16 cellular contexts compared by ENCODE assay signal in genomic region chr2:30194421-30194820, GRCh38. TPM values are rescaled to one million over a fixed set of nuclear protein-coding genes. Genes with fewer than 3 reads are reported as not detected.
A peak's percentile ranks its signal among the peaks of the same experiment; 100 is the strongest.
DNase-seq lines count a peak whose midpoint lies in the region; ATAC-seq, FAIRE-seq and TF ChIP-seq lines count a peak whose summit lies in the region.
"Had no signal": no experiment of that assay in that cellular context is flagged by ENCODE, and none has a peak within 500 bp of the region (broad histone marks: within the 10 kb centered on the region; RNA-seq: fewer than 3 reads in every experiment).

No MANE protein-coding gene starts in this region.

- no peak for TF ChIP-seq POLR2A in HepG2 (IDR thresholded peaks at IDR 0.05; ENCODE audit: insufficient read depth in 1 of 2, low read depth in 2 of 2, low read length in 2 of 2)
- no peak for TF ChIP-seq POLR2A in right lobe of liver (IDR thresholded peaks at IDR 0.05)
- TF ChIP-seq POLR2A in heart left ventricle (IDR thresholded peaks at IDR 0.05) = no peak

- no peaks in the 10 kb centered on the region for H3K79me1 ChIP-seq in neuronal stem cell (ENCODE audit: low read depth, low read length)

- POLR2A ChIA-PET in HepG2 (lab: Yijun Ruan, JAX) (no interaction called here), OCI-LY7 (lab: Charles Lee) (no interaction called here)

- H3K36me3 ChIP-seq in HepG2 (replicated peaks in 1 of 2; ENCODE audit: control insufficient read depth in 1 of 2, insufficient read depth in 2 of 2, low read length in 2 of 2) = no peaks in the 10 kb centered on the region
- no peaks in the 10 kb centered on the region for H3K36me3 ChIP-seq in right lobe of liver
- no peaks in the 10 kb centered on the region for H3K36me3 ChIP-seq in heart left ventricle
- no peaks in the 10 kb centered on the region for H3K36me3 ChIP-seq in neuronal stem cell (replicated peaks in 1 of 2; ENCODE audit: control insufficient read depth in 2 of 2, insufficient read depth in 2 of 2, low read length in 2 of 2)
- H3K36me3 ChIP-seq in OCI-LY7 (ENCODE audit: insufficient read depth, low read length) = no peaks in the 10 kb centered on the region

- H3K4ac ChIP-seq in neuronal stem cell (ENCODE audit: low read length) = no peak overlapping the region

- H3K27ac ChIP-seq in HepG2 (ENCODE audit: extremely low read length, insufficient read depth, low read length) (no peak overlapping the region), right lobe of liver (no peak overlapping the region), heart left ventricle (no peak overlapping the region), neuronal stem cell (replicated peaks; ENCODE audit: low read length) (peak overlapping the region; percentile 14), OCI-LY7 (ENCODE audit: low read depth, low read length, poor library complexity, severe bottlenecking) (no peak overlapping the region)
- H3K27ac ChIP-seq: HL-60 had no signal

- DNase-seq in HepG2 (ENCODE audit: low spot score) (no peak), right lobe of liver (no peak), heart left ventricle (peak in 2 of 5 donors; percentile 45 to 47), neuronal stem cell (ENCODE audit: low spot score) (no peak), NCI-H1105 treated with DMSO at 0.1 percent for 48 hours (lab: John Stamatoyannopoulos, UW) (no peak), cortex of kidney (lab: John Stamatoyannopoulos, UW) (no peak), OCI-LY7 (ENCODE audit: low spot score) (no peak)
- DNase-seq: C1 segment of cervical spinal cord; CD4-positive, alpha-beta T cell; DMS79 had no signal

- H2AFZ ChIP-seq in HepG2 (ENCODE audit: low read length) = no peak overlapping the region
- no peak overlapping the region for H2AFZ ChIP-seq in neuronal stem cell (ENCODE audit: low read length)
- no peak overlapping the region for H2AFZ ChIP-seq in OCI-LY7 (ENCODE audit: low read length)

- no peak overlapping the region for H3K14ac ChIP-seq in neuronal stem cell (ENCODE audit: low read length)

- no peak overlapping the region for H3K9ac ChIP-seq in HepG2 (ENCODE audit: insufficient read depth, low read depth, low read length)
- no peak overlapping the region for H3K9ac ChIP-seq in neuronal stem cell (ENCODE audit: low read depth, low read length, poor library complexity)

- H2BK15ac ChIP-seq in neuronal stem cell (ENCODE audit: low read length) = no peak overlapping the region

- intact Hi-C loops in HepG2 (cut with micrococcal nuclease; ENCODE audit: unreplicated experiment) = no loop called here
- intact Hi-C loops in right lobe of liver (cut with DNase I) = no loop called here
- intact Hi-C loops in heart left ventricle (cut with DNase I) = no loop called here
- intact Hi-C loops in OCI-LY7 (cut with micrococcal nuclease; ENCODE audit: unreplicated experiment) = no loop called here

- FAIRE-seq in HepG2 (lab: Jason Lieb, UNC) = no peak
- FAIRE-seq: A204.1, GM12878, GM18507, H54 had no signal

- no peak overlapping the region for H2BK12ac ChIP-seq in neuronal stem cell (ENCODE audit: low read length)

- H3K79me2 ChIP-seq in HepG2 (ENCODE audit: insufficient read depth, low read length) (no peaks in the 10 kb centered on the region), OCI-LY7 (ENCODE audit: insufficient read depth, low read depth, low read length) (no peaks in the 10 kb centered on the region)

- no peaks in the 10 kb centered on the region for H3K4me1 ChIP-seq in HepG2 (ENCODE audit: insufficient read depth, low read length)
- H3K4me1 ChIP-seq in right lobe of liver = no peaks in the 10 kb centered on the region
- peaks cover 0 to 9% (median 0%) of the 10 kb centered on the region in 12 donors for H3K4me1 ChIP-seq in heart left ventricle
- peaks cover 8 to 20% of the 10 kb centered on the region in 2 donors for H3K4me1 ChIP-seq in neuronal stem cell (ENCODE audit: control insufficient read depth in 2 of 2, insufficient read depth in 1 of 2, low read depth in 1 of 2, low read length in 2 of 2)
- H3K4me1 ChIP-seq in OCI-LY7 (ENCODE audit: insufficient read depth, low read length, poor library complexity, severe bottlenecking) = no peaks in the 10 kb centered on the region

- H4K20me1 ChIP-seq in HepG2 (ENCODE audit: insufficient read depth, low read length) (no peaks in the 10 kb centered on the region), OCI-LY7 (ENCODE audit: insufficient read depth, low read length) (no peaks in the 10 kb centered on the region)

- H2AK5ac ChIP-seq in neuronal stem cell (ENCODE audit: low read depth, low read length) = peak overlapping the region; percentile 4

- no peak overlapping the region for H4K91ac ChIP-seq in neuronal stem cell (ENCODE audit: low read depth, low read length, poor library complexity)

- H4K8ac ChIP-seq in neuronal stem cell (ENCODE audit: low read depth, low read length) = no peak overlapping the region

- H3K18ac ChIP-seq in neuronal stem cell (ENCODE audit: low read length) = peak overlapping the region; percentile 76

- BruUV-seq in HepG2 (replicated peaks; lab: Mats Ljungman, UMichigan) (no TSS peak), OCI-LY7 (replicated peaks; lab: Mats Ljungman, UMichigan) (no TSS peak)

- no peak for TF ChIP-seq RAD21 in HepG2 (CRISPR knock-in tag; IDR thresholded peaks at IDR 0.05)

- CTCF ChIA-PET in HepG2 (lab: Yijun Ruan, JAX; ENCODE audit: low intra/inter-chr PET ratio, low total read pairs) = no interaction called here
- CTCF ChIA-PET in OCI-LY7 (lab: Charles Lee; ENCODE audit: unreplicated experiment) = no interaction called here

- TF ChIP-seq CTCF in HepG2 (CRISPR knock-in tag; IDR thresholded peaks at IDR 0.05) = no peak
- TF ChIP-seq CTCF in right lobe of liver (IDR thresholded peaks at IDR 0.05) = no peak
- TF ChIP-seq CTCF in heart left ventricle (IDR thresholded peaks at IDR 0.05) = no peak
- no peak for TF ChIP-seq CTCF in OCI-LY7 (conservative IDR thresholded peaks at IDR 0.05; ENCODE audit: low read length)

- 6% methylated on average over 7 of the region's 7 CpGs for WGBS in HepG2 (ENCODE audit: low lambda C conversion rate)
- WGBS in right lobe of liver (ENCODE audit: insufficient coverage, low coverage, low lambda C conversion rate, missing lambda C conversion rate) = 44% methylated on average over 6 of the region's 7 CpGs
- 61 to 71% (median 66%) methylated on average over 6 to 7 of the region's 7 CpGs for WGBS in heart left ventricle, 4 donors
- WGBS in neuronal stem cell (ENCODE audit: extremely low coverage in 2 of 2, insufficient read length in 2 of 2, insufficient replicate concordance in 1 of 2), 2 donors = no CpG with 5 or more reads among the region's 7 CpGs

- H3K4me2 ChIP-seq in HepG2 (ENCODE audit: low read depth, low read length) (no peak overlapping the region), neuronal stem cell (ENCODE audit: insufficient read depth, low read length, poor library complexity, severe bottlenecking) (no peak overlapping the region), OCI-LY7 (ENCODE audit: low read length) (no peak overlapping the region)

- no peak overlapping the region for H2BK5ac ChIP-seq in neuronal stem cell (ENCODE audit: low read length)

- H3K23ac ChIP-seq in neuronal stem cell (ENCODE audit: low read depth, low read length, poor library complexity) = no peak overlapping the region

- no peak overlapping the region for H2BK120ac ChIP-seq in neuronal stem cell (ENCODE audit: low read depth, low read length)

- TF ChIP-seq EP300 in HepG2 (IDR thresholded peaks at IDR 0.05; ENCODE audit: low read depth in 2 of 2, low read length in 2 of 2) = no peak
- no peak for TF ChIP-seq EP300 in HepG2 (CRISPR knock-in tag; IDR thresholded peaks at IDR 0.05; ENCODE audit: borderline replicate concordance)

- no peaks in the 10 kb centered on the region for H3K9me3 ChIP-seq in HepG2 (ENCODE audit: low read length)
- H3K9me3 ChIP-seq in right lobe of liver = no peaks in the 10 kb centered on the region
- H3K9me3 ChIP-seq in heart left ventricle = no peaks in the 10 kb centered on the region
- H3K9me3 ChIP-seq in neuronal stem cell (replicated peaks in 1 of 2; ENCODE audit: control insufficient read depth in 2 of 2, insufficient read depth in 1 of 2, low read depth in 1 of 2, low read length in 2 of 2) = no peaks in the 10 kb centered on the region
- no peaks in the 10 kb centered on the region for H3K9me3 ChIP-seq in OCI-LY7 (ENCODE audit: low read length)

- ATAC-seq in HepG2 = no peak; the same call in 2 of the 3 replicates
- ATAC-seq in right lobe of liver = no peak
- peak in 3 of 4 donors; percentile 44 to 74 (median 66) for ATAC-seq in heart left ventricle
- ATAC-seq: GM12878 had no signal

- in situ Hi-C loops in HepG2 (cut with HindIII; ENCODE audit: extremely low pct_ligation_motif_present, low pct_unique_long_range_greater_than_20kb) = no loop called here

- H3K4me3 ChIP-seq in HepG2 (replicated peaks in 1 of 3; ENCODE audit: insufficient read depth in 1 of 3, low read depth in 2 of 3, low read length in 3 of 3) (no peak overlapping the region), right lobe of liver (no peak overlapping the region), heart left ventricle (no peak overlapping the region), neuronal stem cell (ENCODE audit: low read length in 2 of 2) (no peak overlapping the region), OCI-LY7 (ENCODE audit: low read depth, low read length, poor library complexity, severe bottlenecking) (no peak overlapping the region)
- H3K4me3 ChIP-seq: GM12878 had no signal

- H3K9me2 ChIP-seq in OCI-LY7 (ENCODE audit: insufficient read depth, low read length) = no peaks in the 10 kb centered on the region

- H3K27me3 ChIP-seq in HepG2 (ENCODE audit: control insufficient read depth in 1 of 2, insufficient read depth in 2 of 2, low read length in 2 of 2) (peaks cover 0 to 19% of the 10 kb centered on the region in 2 experiments; a peak in 1 of 5 replicates), right lobe of liver (no peaks in the 10 kb centered on the region), heart left ventricle (no peaks in the 10 kb centered on the region), neuronal stem cell (ENCODE audit: control insufficient read depth in 3 of 3, insufficient read depth in 3 of 3, low read depth in 1 of 3, low read length in 3 of 3) (peaks cover 0 to 16% (median 0%) of the 10 kb centered on the region in 3 experiments)

RNA-seq across cellular contexts. Expression of gene LBH, which starts 36.9 kb away (rescaled TPM):
- total RNA-seq in HepG2 (2016; rRNA removed; fragmentation: Illumina TruSeq; extraction: Trizol) = 0.09 and 0.10 TPM in 2 replicates
- total RNA-seq in HepG2 (2016; cell fraction: cytosol; rRNA removed; fragmentation: Illumina TruSeq; extraction: Trizol; ENCODE audit: low read depth) = not detected in 2 replicates
- 0.15 TPM in 1 of 2 replicates, not detected in the other for total RNA-seq in HepG2 (2016; cell fraction: insoluble cytoplasmic fraction; rRNA removed; fragmentation: Illumina TruSeq; extraction: Trizol)
- 0.06 and 0.10 TPM in 2 replicates for total RNA-seq in HepG2 (2016; cell fraction: membrane; rRNA removed; fragmentation: Illumina TruSeq; extraction: Trizol)
- not detected in 2 replicates for total RNA-seq in HepG2 (2016; cell fraction: nucleus; rRNA removed; fragmentation: Illumina TruSeq; extraction: Trizol)
- 0.16 and 0.25 TPM in 2 replicates for polyA plus RNA-seq in HepG2 (2011; rRNA removed)
- polyA plus RNA-seq in HepG2 (2011; cell fraction: cytosol; rRNA removed) = 0.12 and 0.28 TPM in 2 replicates
- 0.05 and 0.16 TPM in 2 replicates for polyA plus RNA-seq in HepG2 (2011; cell fraction: nucleus; rRNA removed)
- 0.13 TPM in 1 of 2 replicates, not detected in the other for polyA plus RNA-seq in HepG2 (2012)
- not detected in 2 replicates for polyA plus RNA-seq in HepG2 (2016; cell fraction: cytosol; fragmentation: Illumina TruSeq; extraction: Trizol; ENCODE audit: low read depth)
- polyA plus RNA-seq in HepG2 (2016; cell fraction: insoluble cytoplasmic fraction; fragmentation: Illumina TruSeq; extraction: Trizol; ENCODE audit: low read depth) = 0.16 and 0.23 TPM in 2 replicates
- 0.14 TPM in 1 of 2 replicates, not detected in the other for polyA plus RNA-seq in HepG2 (2016; cell fraction: membrane; fragmentation: Illumina TruSeq; extraction: Trizol; ENCODE audit: low read depth)
- not detected in 2 replicates for polyA plus RNA-seq in HepG2 (2016; cell fraction: nucleus; fragmentation: Illumina TruSeq; extraction: Trizol; ENCODE audit: insufficient read depth, low read depth)
- polyA minus RNA-seq in HepG2 (2011; rRNA and poly(A)+ RNA removed; ENCODE audit: low replicate concordance) = 0.16 and 0.91 TPM in 2 replicates
- not detected in 2 replicates for polyA minus RNA-seq in HepG2 (2011; cell fraction: cytosol; rRNA and poly(A)+ RNA removed)
- polyA minus RNA-seq in HepG2 (2011; cell fraction: nucleus; rRNA and poly(A)+ RNA removed) = 0.13 TPM in 1 of 2 replicates, not detected in the other
- 10 to 100 TPM in 3 of 6 experiments, 1 to 10 TPM in 3; 4.3 to 17.6 (median 9.5) TPM for total RNA-seq in right lobe of liver
- total RNA-seq in heart left ventricle = 100 to 1,000 TPM; 125 to 226 (median 169) TPM
- polyA plus RNA-seq in heart left ventricle = 100 to 1,000 TPM in 1 of 2 donors, 10 to 100 TPM in 1; 54.2 to 166 TPM
- polyA plus RNA-seq in neuronal stem cell (2013, experiment 1 of 2) = 20.2 TPM
- 18.1 TPM for polyA plus RNA-seq in neuronal stem cell (2013, experiment 2 of 2)
- 0.75 and 3.7 TPM in 2 replicates for total RNA-seq in OCI-LY7 (2014; rRNA removed; shearing (Covaris generic))
- 3.0 and 3.8 TPM in 2 replicates for total RNA-seq in OCI-LY7 (2022)
- total RNA-seq: G401 had no signal

RNA-seq across cellular contexts. Expression of gene YPEL5, which starts 47.6 kb away (rescaled TPM):
- 12.7 and 20.8 TPM in 2 replicates for total RNA-seq in HepG2 (2016; rRNA removed; fragmentation: Illumina TruSeq; extraction: Trizol)
- 3.1 and 4.2 TPM in 2 replicates for total RNA-seq in HepG2 (2016; cell fraction: cytosol; rRNA removed; fragmentation: Illumina TruSeq; extraction: Trizol; ENCODE audit: low read depth)
- 13.3 and 21.4 TPM in 2 replicates for total RNA-seq in HepG2 (2016; cell fraction: insoluble cytoplasmic fraction; rRNA removed; fragmentation: Illumina TruSeq; extraction: Trizol)
- total RNA-seq in HepG2 (2016; cell fraction: membrane; rRNA removed; fragmentation: Illumina TruSeq; extraction: Trizol) = 10.5 and 12.1 TPM in 2 replicates
- total RNA-seq in HepG2 (2016; cell fraction: nucleus; rRNA removed; fragmentation: Illumina TruSeq; extraction: Trizol) = 14.3 and 15.3 TPM in 2 replicates
- polyA plus RNA-seq in HepG2 (2011; rRNA removed) = 49.7 and 55.6 TPM in 2 replicates
- polyA plus RNA-seq in HepG2 (2011; cell fraction: cytosol; rRNA removed) = 28.5 and 45.1 TPM in 2 replicates
- 19.0 and 23.4 TPM in 2 replicates for polyA plus RNA-seq in HepG2 (2011; cell fraction: nucleus; rRNA removed)
- polyA plus RNA-seq in HepG2 (2012) = 47.3 and 48.5 TPM in 2 replicates
- 3.6 and 4.4 TPM in 2 replicates for polyA plus RNA-seq in HepG2 (2016; cell fraction: cytosol; fragmentation: Illumina TruSeq; extraction: Trizol; ENCODE audit: low read depth)
- 30.6 and 37.0 TPM in 2 replicates for polyA plus RNA-seq in HepG2 (2016; cell fraction: insoluble cytoplasmic fraction; fragmentation: Illumina TruSeq; extraction: Trizol; ENCODE audit: low read depth)
- polyA plus RNA-seq in HepG2 (2016; cell fraction: membrane; fragmentation: Illumina TruSeq; extraction: Trizol; ENCODE audit: low read depth) = 8.1 and 9.4 TPM in 2 replicates
- polyA plus RNA-seq in HepG2 (2016; cell fraction: nucleus; fragmentation: Illumina TruSeq; extraction: Trizol; ENCODE audit: insufficient read depth, low read depth) = 16.6 and 19.4 TPM in 2 replicates
- polyA minus RNA-seq in HepG2 (2011; rRNA and poly(A)+ RNA removed; ENCODE audit: low replicate concordance) = 8.5 and 44.5 TPM in 2 replicates
- polyA minus RNA-seq in HepG2 (2011; cell fraction: cytosol; rRNA and poly(A)+ RNA removed) = 24.6 and 35.0 TPM in 2 replicates
- 38.5 and 44.5 TPM in 2 replicates for polyA minus RNA-seq in HepG2 (2011; cell fraction: nucleus; rRNA and poly(A)+ RNA removed)
- 10 to 100 TPM; 22.7 to 49.2 (median 39.6) TPM for total RNA-seq in right lobe of liver
- 10 to 100 TPM; 44.7 to 90.6 (median 66.5) TPM for total RNA-seq in heart left ventricle
- 10 to 100 TPM; 36.4 to 42.0 TPM for polyA plus RNA-seq in heart left ventricle
- polyA plus RNA-seq in neuronal stem cell (2013, experiment 1 of 2) = 43.6 TPM
- 43.0 TPM for polyA plus RNA-seq in neuronal stem cell (2013, experiment 2 of 2)
- 37.9 and 38.9 TPM in 2 replicates for total RNA-seq in OCI-LY7 (2014; rRNA removed; shearing (Covaris generic))
- total RNA-seq in OCI-LY7 (2022) = 52.1 and 66.4 TPM in 2 replicates

Comparison
In these comparisons a context has a peak if more than half of its experiments do, and no peak if none do; other contexts are left out.
1. ATAC-seq: peak in heart left ventricle (3 of 4); none in HepG2 (single experiment) and right lobe of liver (0 of 4).
2. RNA of gene LBH, which starts 36.9 kb away (total RNA-seq): 125 to 226 TPM in heart left ventricle; 4.3 to 17.6 TPM in right lobe of liver, 0.75 to 3.8 TPM in OCI-LY7 and 0.06 to 0.15 TPM in HepG2; every median in the first group is over 4 times any median in the second.